ENCODE assay signal across 1 cellular context in the genomic region with DNA sequence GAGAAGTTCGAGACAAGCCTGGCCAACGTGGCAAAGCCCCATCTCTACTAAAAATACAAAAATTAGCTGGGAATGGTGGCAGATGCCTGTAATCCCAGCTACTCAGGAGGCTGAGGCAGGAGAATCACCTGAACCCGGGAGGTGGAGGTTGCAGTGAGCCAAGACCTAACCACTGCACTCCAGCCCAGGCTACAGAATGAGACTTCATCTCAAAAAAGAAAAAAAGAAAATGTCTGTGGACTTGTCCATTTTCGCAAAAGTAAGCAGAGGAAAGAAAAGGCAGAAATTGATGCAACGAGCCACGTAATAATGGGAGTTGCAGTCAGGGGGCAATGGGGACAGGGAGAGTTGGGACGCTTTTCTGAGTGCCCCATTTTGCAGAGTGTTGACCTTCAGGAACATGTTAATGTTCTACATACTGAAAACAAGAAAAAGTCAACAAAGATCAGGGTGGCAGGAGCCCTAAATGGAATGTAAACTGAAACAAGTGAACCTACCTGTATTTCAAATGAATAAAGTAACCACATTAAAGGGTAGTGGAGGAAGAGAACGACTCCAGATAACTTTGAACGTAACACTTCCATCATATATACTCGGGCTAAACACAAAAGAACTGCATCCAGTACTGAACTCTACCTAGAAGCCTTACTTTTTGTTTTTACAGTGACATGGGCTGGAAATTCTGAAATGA.
TF ChIP-seq lines count a peak whose summit lies in the region.

No MANE protein-coding gene starts in this region.

TF ChIP-seq in HepG2, 621 proteins besides CTCF, POLR2A, EP300 and RAD21 (continued from another document and continues in another):
- TF ChIP-seq SETDB1 (CRISPR knock-in tag; IDR thresholded peaks at IDR 0.05; ENCODE audit: borderline replicate concordance) (no peak), JDP2 (CRISPR knock-in tag; IDR thresholded peaks at IDR 0.05; ENCODE audit: borderline replicate concordance) (no peak; the same call in 1 of the 2 replicates), GZF1 (CRISPR knock-in tag; IDR thresholded peaks at IDR 0.05) (peak; percentile 64; the same call in 1 of the 2 replicates), ZBTB3 (CRISPR knock-in tag; IDR thresholded peaks at IDR 0.05; ENCODE audit: borderline replicate concordance, low read depth) (peak; percentile 95), MYNN (CRISPR knock-in tag; IDR thresholded peaks at IDR 0.05; ENCODE audit: low read depth) (no peak), TCF7L2 (IDR thresholded peaks at IDR 0.05; ENCODE audit: low read depth, low read length) (peak; percentile 98), NAIF1 (CRISPR knock-in tag; IDR thresholded peaks at IDR 0.05; ENCODE audit: borderline replicate concordance) (peak; percentile 49; the same call in 1 of the 2 replicates), MAFF (IDR thresholded peaks at IDR 0.05; ENCODE audit: low read depth, low read length) (no peak), KLF9 (CRISPR knock-in tag; IDR thresholded peaks at IDR 0.05; ENCODE audit: low read depth) (0 out of 2 replicates have a peak, but pooled peaks have one; percentile 41), ZBTB7B (CRISPR knock-in tag; IDR thresholded peaks at IDR 0.05) (0 out of 2 replicates have a peak, but pooled peaks have one; percentile 67), JUND (CRISPR knock-in tag; IDR thresholded peaks at IDR 0.05) (0 out of 2 replicates have a peak, but pooled peaks have one; percentile 37), SNRNP70 (IDR thresholded peaks at IDR 0.05; ENCODE audit: low read depth, low read length) (no peak), CBX1 (IDR thresholded peaks at IDR 0.05; ENCODE audit: low read depth) (no peak), NCOA2 (CRISPR knock-in tag; IDR thresholded peaks at IDR 0.05) (peak; percentile 99), GATAD2A (CRISPR knock-in tag; IDR thresholded peaks at IDR 0.05) (peak; percentile 95), MLLT10 (CRISPR knock-in tag; IDR thresholded peaks at IDR 0.05) (no peak), PHF21A (CRISPR knock-in tag; IDR thresholded peaks at IDR 0.05) (peak; percentile 93), ZNF567 (CRISPR knock-in tag; IDR thresholded peaks at IDR 0.05; ENCODE audit: borderline replicate concordance) (0 out of 2 replicates have a peak, but pooled peaks have one; percentile 18), ZNF746 (CRISPR knock-in tag; IDR thresholded peaks at IDR 0.05) (no peak), ZNF350 (CRISPR knock-in tag; IDR thresholded peaks at IDR 0.05; ENCODE audit: borderline replicate concordance, low read depth) (peak; percentile 11; the same call in 1 of the 2 replicates), ZSCAN21 (CRISPR knock-in tag; IDR thresholded peaks at IDR 0.05; ENCODE audit: borderline replicate concordance) (peak; percentile 16; the same call in 1 of the 2 replicates), TEAD2 (CRISPR knock-in tag; IDR thresholded peaks at IDR 0.05) (no peak), ZSCAN29 (CRISPR knock-in tag; conservative IDR thresholded peaks at IDR 0.05) (peak; percentile 85), ZFP36L2 (CRISPR knock-in tag; IDR thresholded peaks at IDR 0.05) (no peak), ZNF773 (CRISPR knock-in tag; IDR thresholded peaks at IDR 0.05; ENCODE audit: borderline replicate concordance) (no peak), ZNF556 (CRISPR knock-in tag; IDR thresholded peaks at IDR 0.05; ENCODE audit: borderline replicate concordance) (no peak; the same call in 1 of the 2 replicates), CHD2 (IDR thresholded peaks at IDR 0.05; ENCODE audit: low read depth, low read length) (no peak), U2AF1 (optimal IDR thresholded peaks at IDR 0.05; ENCODE audit: low read depth, low read length) (no peak), ZNF17 (CRISPR knock-in tag; IDR thresholded peaks at IDR 0.05) (no peak), CCDC6 (CRISPR knock-in tag; IDR thresholded peaks at IDR 0.05) (no peak; the same call in none of the 2 replicates), ZNF550 (CRISPR knock-in tag; IDR thresholded peaks at IDR 0.05; ENCODE audit: borderline replicate concordance) (no peak), MTA3 (CRISPR knock-in tag; IDR thresholded peaks at IDR 0.05) (no peak), ARNTL (CRISPR knock-in tag; IDR thresholded peaks at IDR 0.05) (peak; percentile 42; the same call in 1 of the 2 replicates), GLI4 (CRISPR knock-in tag; IDR thresholded peaks at IDR 0.05; ENCODE audit: borderline replicate concordance) (no peak), ARNT2 (CRISPR knock-in tag; IDR thresholded peaks at IDR 0.05; ENCODE audit: low read depth) (no peak), RFXAP (CRISPR knock-in tag; IDR thresholded peaks at IDR 0.05; ENCODE audit: borderline replicate concordance) (peak; percentile 88; the same call in 1 of the 2 replicates), HNF4A (CRISPR knock-in tag; IDR thresholded peaks at IDR 0.05) (peak; percentile 84)
- TF ChIP-seq, protein P1, sequence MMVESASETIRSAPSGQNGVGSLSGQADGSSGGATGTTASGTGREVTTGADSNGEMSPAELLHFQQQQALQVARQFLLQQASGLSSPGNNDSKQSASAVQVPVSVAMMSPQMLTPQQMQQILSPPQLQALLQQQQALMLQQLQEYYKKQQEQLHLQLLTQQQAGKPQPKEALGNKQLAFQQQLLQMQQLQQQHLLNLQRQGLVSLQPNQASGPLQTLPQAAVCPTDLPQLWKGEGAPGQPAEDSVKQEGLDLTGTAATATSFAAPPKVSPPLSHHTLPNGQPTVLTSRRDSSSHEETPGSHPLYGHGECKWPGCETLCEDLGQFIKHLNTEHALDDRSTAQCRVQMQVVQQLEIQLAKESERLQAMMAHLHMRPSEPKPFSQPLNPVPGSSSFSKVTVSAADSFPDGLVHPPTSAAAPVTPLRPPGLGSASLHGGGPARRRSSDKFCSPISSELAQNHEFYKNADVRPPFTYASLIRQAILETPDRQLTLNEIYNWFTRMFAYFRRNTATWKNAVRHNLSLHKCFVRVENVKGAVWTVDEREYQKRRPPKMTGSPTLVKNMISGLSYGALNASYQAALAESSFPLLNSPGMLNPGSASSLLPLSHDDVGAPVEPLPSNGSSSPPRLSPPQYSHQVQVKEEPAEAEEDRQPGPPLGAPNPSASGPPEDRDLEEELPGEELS (CRISPR knock-in tag; IDR thresholded peaks at IDR 0.05): peak; percentile 98
- TF ChIP-seq, protein P2, sequence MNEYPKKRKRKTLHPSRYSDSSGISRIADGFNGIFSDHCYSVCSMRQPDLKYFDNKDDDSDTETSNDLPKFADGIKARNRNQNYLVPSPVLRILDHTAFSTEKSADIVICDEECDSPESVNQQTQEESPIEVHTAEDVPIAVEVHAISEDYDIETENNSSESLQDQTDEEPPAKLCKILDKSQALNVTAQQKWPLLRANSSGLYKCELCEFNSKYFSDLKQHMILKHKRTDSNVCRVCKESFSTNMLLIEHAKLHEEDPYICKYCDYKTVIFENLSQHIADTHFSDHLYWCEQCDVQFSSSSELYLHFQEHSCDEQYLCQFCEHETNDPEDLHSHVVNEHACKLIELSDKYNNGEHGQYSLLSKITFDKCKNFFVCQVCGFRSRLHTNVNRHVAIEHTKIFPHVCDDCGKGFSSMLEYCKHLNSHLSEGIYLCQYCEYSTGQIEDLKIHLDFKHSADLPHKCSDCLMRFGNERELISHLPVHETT (CRISPR knock-in tag; conservative IDR thresholded peaks at IDR 0.05): 0 out of 2 replicates have a peak, but pooled peaks have one; percentile 32
- TF ChIP-seq, protein P3, sequence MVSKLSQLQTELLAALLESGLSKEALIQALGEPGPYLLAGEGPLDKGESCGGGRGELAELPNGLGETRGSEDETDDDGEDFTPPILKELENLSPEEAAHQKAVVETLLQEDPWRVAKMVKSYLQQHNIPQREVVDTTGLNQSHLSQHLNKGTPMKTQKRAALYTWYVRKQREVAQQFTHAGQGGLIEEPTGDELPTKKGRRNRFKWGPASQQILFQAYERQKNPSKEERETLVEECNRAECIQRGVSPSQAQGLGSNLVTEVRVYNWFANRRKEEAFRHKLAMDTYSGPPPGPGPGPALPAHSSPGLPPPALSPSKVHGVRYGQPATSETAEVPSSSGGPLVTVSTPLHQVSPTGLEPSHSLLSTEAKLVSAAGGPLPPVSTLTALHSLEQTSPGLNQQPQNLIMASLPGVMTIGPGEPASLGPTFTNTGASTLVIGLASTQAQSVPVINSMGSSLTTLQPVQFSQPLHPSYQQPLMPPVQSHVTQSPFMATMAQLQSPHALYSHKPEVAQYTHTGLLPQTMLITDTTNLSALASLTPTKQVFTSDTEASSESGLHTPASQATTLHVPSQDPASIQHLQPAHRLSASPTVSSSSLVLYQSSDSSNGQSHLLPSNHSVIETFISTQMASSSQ (IDR thresholded peaks at IDR 0.05; ENCODE audit: low read depth): peak; percentile 99
- TF ChIP-seq, protein P3 (CRISPR knock-in tag; IDR thresholded peaks at IDR 0.05; ENCODE audit: borderline replicate concordance): peak; percentile 99
- TF ChIP-seq, protein P4, sequence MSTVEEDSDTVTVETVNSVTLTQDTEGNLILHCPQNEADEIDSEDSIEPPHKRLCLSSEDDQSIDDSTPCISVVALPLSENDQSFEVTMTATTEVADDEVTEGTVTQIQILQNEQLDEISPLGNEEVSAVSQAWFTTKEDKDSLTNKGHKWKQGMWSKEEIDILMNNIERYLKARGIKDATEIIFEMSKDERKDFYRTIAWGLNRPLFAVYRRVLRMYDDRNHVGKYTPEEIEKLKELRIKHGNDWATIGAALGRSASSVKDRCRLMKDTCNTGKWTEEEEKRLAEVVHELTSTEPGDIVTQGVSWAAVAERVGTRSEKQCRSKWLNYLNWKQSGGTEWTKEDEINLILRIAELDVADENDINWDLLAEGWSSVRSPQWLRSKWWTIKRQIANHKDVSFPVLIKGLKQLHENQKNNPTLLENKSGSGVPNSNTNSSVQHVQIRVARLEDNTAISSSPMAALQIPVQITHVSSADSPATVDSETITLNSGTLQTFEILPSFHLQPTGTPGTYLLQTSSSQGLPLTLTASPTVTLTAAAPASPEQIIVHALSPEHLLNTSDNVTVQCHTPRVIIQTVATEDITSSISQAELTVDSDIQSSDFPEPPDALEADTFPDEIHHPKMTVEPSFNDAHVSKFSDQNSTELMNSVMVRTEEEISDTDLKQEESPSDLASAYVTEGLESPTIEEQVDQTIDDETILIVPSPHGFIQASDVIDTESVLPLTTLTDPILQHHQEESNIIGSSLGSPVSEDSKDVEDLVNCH (CRISPR knock-in tag; IDR thresholded peaks at IDR 0.05): no peak
- TF ChIP-seq, protein P5, sequence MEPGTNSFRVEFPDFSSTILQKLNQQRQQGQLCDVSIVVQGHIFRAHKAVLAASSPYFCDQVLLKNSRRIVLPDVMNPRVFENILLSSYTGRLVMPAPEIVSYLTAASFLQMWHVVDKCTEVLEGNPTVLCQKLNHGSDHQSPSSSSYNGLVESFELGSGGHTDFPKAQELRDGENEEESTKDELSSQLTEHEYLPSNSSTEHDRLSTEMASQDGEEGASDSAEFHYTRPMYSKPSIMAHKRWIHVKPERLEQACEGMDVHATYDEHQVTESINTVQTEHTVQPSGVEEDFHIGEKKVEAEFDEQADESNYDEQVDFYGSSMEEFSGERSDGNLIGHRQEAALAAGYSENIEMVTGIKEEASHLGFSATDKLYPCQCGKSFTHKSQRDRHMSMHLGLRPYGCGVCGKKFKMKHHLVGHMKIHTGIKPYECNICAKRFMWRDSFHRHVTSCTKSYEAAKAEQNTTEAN (CRISPR knock-in tag; conservative IDR thresholded peaks at IDR 0.05): peak; percentile 94
- TF ChIP-seq, protein P6, sequence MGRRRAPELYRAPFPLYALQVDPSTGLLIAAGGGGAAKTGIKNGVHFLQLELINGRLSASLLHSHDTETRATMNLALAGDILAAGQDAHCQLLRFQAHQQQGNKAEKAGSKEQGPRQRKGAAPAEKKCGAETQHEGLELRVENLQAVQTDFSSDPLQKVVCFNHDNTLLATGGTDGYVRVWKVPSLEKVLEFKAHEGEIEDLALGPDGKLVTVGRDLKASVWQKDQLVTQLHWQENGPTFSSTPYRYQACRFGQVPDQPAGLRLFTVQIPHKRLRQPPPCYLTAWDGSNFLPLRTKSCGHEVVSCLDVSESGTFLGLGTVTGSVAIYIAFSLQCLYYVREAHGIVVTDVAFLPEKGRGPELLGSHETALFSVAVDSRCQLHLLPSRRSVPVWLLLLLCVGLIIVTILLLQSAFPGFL (CRISPR knock-in tag; IDR thresholded peaks at IDR 0.05): no peak
- TF ChIP-seq, protein P7, sequence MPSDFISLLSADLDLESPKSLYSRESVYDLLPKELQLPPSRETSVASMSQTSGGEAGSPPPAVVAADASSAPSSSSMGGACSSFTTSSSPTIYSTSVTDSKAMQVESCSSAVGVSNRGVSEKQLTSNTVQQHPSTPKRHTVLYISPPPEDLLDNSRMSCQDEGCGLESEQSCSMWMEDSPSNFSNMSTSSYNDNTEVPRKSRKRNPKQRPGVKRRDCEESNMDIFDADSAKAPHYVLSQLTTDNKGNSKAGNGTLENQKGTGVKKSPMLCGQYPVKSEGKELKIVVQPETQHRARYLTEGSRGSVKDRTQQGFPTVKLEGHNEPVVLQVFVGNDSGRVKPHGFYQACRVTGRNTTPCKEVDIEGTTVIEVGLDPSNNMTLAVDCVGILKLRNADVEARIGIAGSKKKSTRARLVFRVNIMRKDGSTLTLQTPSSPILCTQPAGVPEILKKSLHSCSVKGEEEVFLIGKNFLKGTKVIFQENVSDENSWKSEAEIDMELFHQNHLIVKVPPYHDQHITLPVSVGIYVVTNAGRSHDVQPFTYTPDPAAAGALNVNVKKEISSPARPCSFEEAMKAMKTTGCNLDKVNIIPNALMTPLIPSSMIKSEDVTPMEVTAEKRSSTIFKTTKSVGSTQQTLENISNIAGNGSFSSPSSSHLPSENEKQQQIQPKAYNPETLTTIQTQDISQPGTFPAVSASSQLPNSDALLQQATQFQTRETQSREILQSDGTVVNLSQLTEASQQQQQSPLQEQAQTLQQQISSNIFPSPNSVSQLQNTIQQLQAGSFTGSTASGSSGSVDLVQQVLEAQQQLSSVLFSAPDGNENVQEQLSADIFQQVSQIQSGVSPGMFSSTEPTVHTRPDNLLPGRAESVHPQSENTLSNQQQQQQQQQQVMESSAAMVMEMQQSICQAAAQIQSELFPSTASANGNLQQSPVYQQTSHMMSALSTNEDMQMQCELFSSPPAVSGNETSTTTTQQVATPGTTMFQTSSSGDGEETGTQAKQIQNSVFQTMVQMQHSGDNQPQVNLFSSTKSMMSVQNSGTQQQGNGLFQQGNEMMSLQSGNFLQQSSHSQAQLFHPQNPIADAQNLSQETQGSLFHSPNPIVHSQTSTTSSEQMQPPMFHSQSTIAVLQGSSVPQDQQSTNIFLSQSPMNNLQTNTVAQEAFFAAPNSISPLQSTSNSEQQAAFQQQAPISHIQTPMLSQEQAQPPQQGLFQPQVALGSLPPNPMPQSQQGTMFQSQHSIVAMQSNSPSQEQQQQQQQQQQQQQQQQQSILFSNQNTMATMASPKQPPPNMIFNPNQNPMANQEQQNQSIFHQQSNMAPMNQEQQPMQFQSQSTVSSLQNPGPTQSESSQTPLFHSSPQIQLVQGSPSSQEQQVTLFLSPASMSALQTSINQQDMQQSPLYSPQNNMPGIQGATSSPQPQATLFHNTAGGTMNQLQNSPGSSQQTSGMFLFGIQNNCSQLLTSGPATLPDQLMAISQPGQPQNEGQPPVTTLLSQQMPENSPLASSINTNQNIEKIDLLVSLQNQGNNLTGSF (CRISPR knock-in tag; IDR thresholded peaks at IDR 0.05): no peak
